ENCODE assay signal across 16 cellular contexts in the genomic region with DNA sequence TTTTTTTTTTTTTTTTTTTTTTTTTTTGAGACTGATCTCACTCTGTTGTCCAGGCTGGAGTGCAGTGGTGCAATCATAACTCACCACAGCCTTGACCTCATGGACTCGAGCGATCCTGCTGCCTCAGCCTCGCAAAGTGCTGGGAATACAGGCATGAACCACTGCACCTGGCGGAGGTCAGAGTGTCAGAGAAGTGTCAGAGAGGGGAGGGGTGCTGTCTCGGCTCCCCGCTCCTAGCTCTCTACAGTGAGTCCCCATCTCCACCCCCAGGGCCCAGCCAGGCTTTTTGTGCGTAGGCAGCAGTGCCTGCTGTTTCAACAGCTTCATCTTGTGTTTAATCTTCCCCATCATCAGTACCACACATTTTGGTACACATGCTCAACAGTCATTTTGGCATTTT.
"Had no signal": no experiment of that assay in that cellular context is flagged by ENCODE, and none has a peak within 500 bp of the region (broad histone marks: within the 10 kb centered on the region; RNA-seq: fewer than 3 reads in every experiment).

No MANE protein-coding gene starts in this region.

- ATAC-seq: natural killer cell treated with Interleukin-12 subunit alpha and Interleukin-12 subunit beta and Interleukin-15 and Interleukin-18, amount 100 ng/mL, for 72 hours had no signal

- H3K27ac ChIP-seq: esophagus squamous epithelium, thoracic aorta had no signal

- FAIRE-seq: astrocyte, islet of Langerhans had no signal

- H3K4me3 ChIP-seq: esophagus squamous epithelium, thoracic aorta had no signal

- H3K27me3 Mint-ChIP-seq: activated CD8-positive, alpha-beta T cell treated with anti-CD3 and anti-CD28 coated beads for 36 hours; activated naive CD8-positive, alpha-beta T cell treated with anti-CD3 and anti-CD28 coated beads, Interleukin-2, amount 10 ng/mL, durations not matched to agents 7 days and 5 days had no signal

- H3K36me3 Mint-ChIP-seq: activated naive CD8-positive, alpha-beta T cell treated with anti-CD3 and anti-CD28 coated beads, Interleukin-2, amount 10 ng/mL, durations not matched to agents 7 days and 5 days; natural killer cell treated with Interleukin-12 subunit alpha and Interleukin-12 subunit beta and Interleukin-15 and Interleukin-18, amount 100 ng/mL, for 72 hours had no signal

- H3K4me3 Mint-ChIP-seq: activated CD8-positive, alpha-beta T cell treated with anti-CD3 and anti-CD28 coated beads for 36 hours; activated naive CD8-positive, alpha-beta T cell treated with anti-CD3 and anti-CD28 coated beads, Interleukin-2, amount 10 ng/mL, durations not matched to agents 7 days and 5 days; natural killer cell treated with Interleukin-12 subunit alpha and Interleukin-12 subunit beta and Interleukin-15 and Interleukin-18, amount 100 ng/mL, for 72 hours; stimulated activated naive CD8-positive, alpha-beta T cell treated with anti-CD3 and anti-CD28 coated beads, Interleukin-15, amount 100 ng/mL, for 72 hours; T-helper 2 cell treated with Interferon-gamma antibody and Interleukin-4, amounts not matched to agents 5 μg/mL and 100 μg/mL, for 36 hours had no signal

- H3K36me3 ChIP-seq: esophagus squamous epithelium, thoracic aorta had no signal

- H3K9me3 ChIP-seq: esophagus squamous epithelium, thoracic aorta had no signal

- H3K27ac Mint-ChIP-seq: activated CD8-positive, alpha-beta T cell treated with anti-CD3 and anti-CD28 coated beads for 36 hours; natural killer cell treated with Interleukin-12 subunit alpha and Interleukin-12 subunit beta and Interleukin-15 and Interleukin-18, amount 100 ng/mL, for 72 hours had no signal

- DNase-seq: activated CD8-positive, alpha-beta memory T cell treated with anti-CD3 and anti-CD28 coated beads, Interleukin-2, amount 50 U/mL, for 4 hours; activated gamma-delta T cell treated with Interleukin-2 at 50 U/mL for 16 hours; activated naive CD8-positive, alpha-beta T cell treated with anti-CD3 and anti-CD28 coated beads, Interleukin-2, amount 10 ng/mL, durations not matched to agents 7 days and 5 days; esophagus squamous epithelium; foreskin fibroblast; nucleus accumbens; stimulated activated CD4-positive, alpha-beta T cell treated with anti-CD3 and anti-CD28 coated beads, Interleukin-4, amount 100 ng/mL, for 1 hour; stimulated activated CD8-positive, alpha-beta memory T cell treated with anti-CD3 and anti-CD28 coated beads, Interleukin-4, amount 100 ng/mL, for 48 hours; stimulated activated naive CD8-positive, alpha-beta T cell treated with anti-CD3 and anti-CD28 coated beads, Interleukin-15, amount 100 ng/mL, for 72 hours had no signal

- H3K27me3 ChIP-seq: esophagus squamous epithelium had no signal

- H3K9me3 Mint-ChIP-seq: activated CD8-positive, alpha-beta T cell treated with anti-CD3 and anti-CD28 coated beads for 36 hours; activated naive CD8-positive, alpha-beta T cell treated with anti-CD3 and anti-CD28 coated beads, Interleukin-2, amount 10 ng/mL, durations not matched to agents 7 days and 5 days; activated T-cell treated with anti-CD3 and anti-CD28 coated beads, Interleukin-2, amount 50 U/mL, for 72 hours; natural killer cell treated with Interleukin-12 subunit alpha and Interleukin-12 subunit beta and Interleukin-15 and Interleukin-18, amount 100 ng/mL, for 72 hours; stimulated activated naive CD8-positive, alpha-beta T cell treated with anti-CD3 and anti-CD28 coated beads, Interleukin-15, amount 100 ng/mL, for 72 hours; T-helper 2 cell treated with Interferon-gamma antibody and Interleukin-4, amounts not matched to agents 5 μg/mL and 100 μg/mL, for 36 hours had no signal
